8 cellular contexts compared by ENCODE assay signal in the genomic region with DNA sequence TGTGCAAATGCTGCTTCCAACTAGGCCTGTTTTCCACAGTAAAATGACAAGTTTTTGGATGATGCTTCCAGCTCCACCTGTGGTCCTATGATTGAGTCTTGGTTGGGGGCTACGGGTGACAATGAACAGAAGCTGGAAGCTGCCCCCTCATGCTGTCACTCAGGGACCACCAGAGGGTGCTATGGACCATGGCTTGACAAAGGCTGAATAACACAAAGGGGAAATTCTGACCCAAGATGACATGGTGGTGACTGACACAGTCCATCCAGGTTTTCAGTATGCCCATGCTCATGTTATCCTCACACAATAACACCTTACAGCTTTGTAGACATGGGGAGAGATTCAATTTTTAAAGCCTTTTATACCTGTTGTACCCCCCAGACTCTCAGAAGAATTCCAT. TPM values are rescaled to one million over a fixed set of nuclear protein-coding genes. Genes with fewer than 3 reads are reported as not detected.
A peak's percentile ranks its signal among the peaks of the same experiment; 100 is the strongest.
DNase-seq lines count a peak whose midpoint lies in the region; ATAC-seq and TF ChIP-seq lines count a peak whose summit lies in the region.

No MANE protein-coding gene starts in this region.

- no peak for ATAC-seq in gastroesophageal sphincter

- intact Hi-C loops in transverse colon (cut with DNase I; ENCODE audit: low total_unique reads): no loop called here

- 38% methylated on average over 1 of the region's 1 CpG; no CpG with 5 or more reads in 1 of the 2 donors for whole genome bisulfite sequencing in transverse colon (ENCODE audit: low coverage in 1 of 2), 2 donors
- 40 to 60% methylated on average over 1 of the region's 1 CpG for WGBS in gastroesophageal sphincter (ENCODE audit: low coverage in 1 of 2), 2 donors

- H3K4me1 ChIP-seq in transverse colon (no peaks in the 10 kb centered on the region), gastroesophageal sphincter (no peaks in the 10 kb centered on the region)

- in situ Hi-C loops in transverse colon (cut with MboI; ENCODE audit: low pct_ligation_motif_present in 1 of 4, low pct_unique_long_range_greater_than_20kb in 1 of 4, low sequenced_read_pairs in 3 of 4): loop anchor here in 2 of 4 donors (25.0 kb wide), 1 partner anchor 235 kb away; a partner anchor contains a TSS

- H3K9me3 ChIP-seq in transverse colon (peaks cover 0 to 3% of the 10 kb centered on the region in 2 donors), gastroesophageal sphincter (no peaks in the 10 kb centered on the region)

- H3K4me3 ChIP-seq in H7 (ENCODE audit: insufficient read depth, low read depth, low read length) (no peak overlapping the region), transverse colon (no peak overlapping the region), gastroesophageal sphincter (no peak overlapping the region)

- DNase-seq in EH (ENCODE audit: low read depth): peak; percentile 38
- peak; percentile 65 for DNase-seq in H7
- peak; percentile 69 for DNase-seq in islet precursor cell
- no peak for DNase-seq in ureter (ENCODE audit: low spot score)
- no peak for DNase-seq in transverse colon
- no peak for DNase-seq in NCI-H187 (lab: John Stamatoyannopoulos, UW)

- H3K27ac ChIP-seq in VCaP (no peak overlapping the region), transverse colon (no peak overlapping the region), gastroesophageal sphincter (no peak overlapping the region)

- no peaks in the 10 kb centered on the region for H3K27me3 ChIP-seq in H7 (ENCODE audit: control insufficient read depth, insufficient read depth, low read length)
- H3K27me3 ChIP-seq in transverse colon: no peaks in the 10 kb centered on the region
- H3K27me3 ChIP-seq in gastroesophageal sphincter: no peaks in the 10 kb centered on the region

- no peak for TF ChIP-seq POLR2A in transverse colon (IDR thresholded peaks at IDR 0.05)
- no peak for TF ChIP-seq POLR2A in gastroesophageal sphincter (IDR thresholded peaks at IDR 0.05)

- TF ChIP-seq CTCF in VCaP (conservative IDR thresholded peaks at IDR 0.05): peak; percentile 60
- peak in 1 of 5 experiments; percentile 13 for TF ChIP-seq CTCF in transverse colon (IDR thresholded peaks at IDR 0.05)
- TF ChIP-seq CTCF in gastroesophageal sphincter (IDR thresholded peaks at IDR 0.05): no peak

- H3K36me3 ChIP-seq in H7 (replicated peaks; ENCODE audit: control insufficient read depth, insufficient read depth, low read length) (no peaks in the 10 kb centered on the region), transverse colon (no peaks in the 10 kb centered on the region), gastroesophageal sphincter (peaks cover 0 to 39% of the 10 kb centered on the region in 2 donors)

- TF ChIP-seq EP300 in transverse colon (IDR thresholded peaks at IDR 0.05; ENCODE audit: low read depth) (no peak), gastroesophageal sphincter (IDR thresholded peaks at IDR 0.05) (no peak)

RNA-seq across cellular contexts. Expression of a gene that starts 23.9 kb away (rescaled TPM):
- 14.3 and 22.3 TPM in 2 replicates for total RNA-seq in H7 (2014; rRNA removed; shearing (Covaris generic))
- total RNA-seq in ureter (34.6 TPM), transverse colon (10 to 100 TPM; 26.3 to 47.1 (median 33.1) TPM), gastroesophageal sphincter (10 to 100 TPM; 37.4 to 88.3 (median 68.8) TPM)

RNA-seq across cellular contexts. Expression of a gene that starts 56.2 kb away (rescaled TPM):
- total RNA-seq in H7 (2014; rRNA removed; shearing (Covaris generic)): not detected in 2 replicates
- total RNA-seq in ureter (not detected), transverse colon (1 to 10 TPM; 6.7 to 8.0 (median 7.4) TPM), gastroesophageal sphincter (not detected)

Comparison
In these comparisons a context has a peak if more than half of its experiments do, and no peak if none do; other contexts are left out.
1. DNase-seq: peak in EH (single experiment), H7 (single experiment) and islet precursor cell (single experiment); none in ureter (single experiment), transverse colon (single experiment) and NCI-H187 (0 of 2).